In genomic region chr19:6737873-6738725, GRCh38 we compare ENCODE assay signal across 1 cellular context.
TF ChIP-seq lines count a peak whose summit lies in the region.

No MANE protein-coding gene starts in this region.

TF ChIP-seq in HepG2, 621 proteins besides CTCF, POLR2A, EP300 and RAD21 (continued from another document and continues in another):
- TF ChIP-seq MZF1 (CRISPR knock-in tag; IDR thresholded peaks at IDR 0.05; ENCODE audit: borderline replicate concordance) (no peak), ZNF775 (CRISPR knock-in tag; IDR thresholded peaks at IDR 0.05; ENCODE audit: borderline replicate concordance) (no peak), ZNF501 (CRISPR knock-in tag; IDR thresholded peaks at IDR 0.05) (no peak; the same call in 1 of the 2 replicates), DZIP1 (CRISPR knock-in tag; IDR thresholded peaks at IDR 0.05) (no peak), ATRX (CRISPR knock-in tag; IDR thresholded peaks at IDR 0.05; ENCODE audit: borderline replicate concordance) (no peak), ONECUT2 (CRISPR knock-in tag; IDR thresholded peaks at IDR 0.05) (no peak), TSC22D2 (CRISPR knock-in tag; IDR thresholded peaks at IDR 0.05; ENCODE audit: borderline replicate concordance) (no peak), ZNF318 (CRISPR knock-in tag; IDR thresholded peaks at IDR 0.05) (no peak), IKZF1 (IDR thresholded peaks at IDR 0.05) (no peak), JARID2 (CRISPR knock-in tag; IDR thresholded peaks at IDR 0.05; ENCODE audit: insufficient replicate concordance) (peak; percentile 7), HIVEP1 (CRISPR knock-in tag; IDR thresholded peaks at IDR 0.05) (no peak), MAFK (conservative IDR thresholded peaks at IDR 0.05 in 1 of 2, IDR thresholded peaks at IDR 0.05 in 1 of 2; ENCODE audit: low read length in 2 of 2) (0 out of 4 replicates have a peak, but pooled peaks of 1 of the 2 experiments have one; percentile 11), SNAI1 (CRISPR knock-in tag; IDR thresholded peaks at IDR 0.05; ENCODE audit: borderline replicate concordance) (no peak), ZNF430 (CRISPR knock-in tag; IDR thresholded peaks at IDR 0.05) (no peak), ZBTB34 (CRISPR knock-in tag; IDR thresholded peaks at IDR 0.05) (no peak; the same call in 1 of the 2 replicates), REST (IDR thresholded peaks at IDR 0.05; ENCODE audit: borderline replicate concordance in 1 of 2, low read depth in 1 of 2, low read length in 2 of 2) (0 out of 4 replicates have a peak, but pooled peaks of 1 of the 2 experiments have one; percentile 6), PLRG1 (conservative IDR thresholded peaks at IDR 0.05) (no peak), ZNF703 (CRISPR knock-in tag; IDR thresholded peaks at IDR 0.05; ENCODE audit: borderline replicate concordance) (no peak), ZNF83 (CRISPR knock-in tag; IDR thresholded peaks at IDR 0.05; ENCODE audit: borderline replicate concordance) (no peak), JDP2 (CRISPR knock-in tag; IDR thresholded peaks at IDR 0.05; ENCODE audit: borderline replicate concordance) (no peak), GATAD1 (CRISPR knock-in tag; IDR thresholded peaks at IDR 0.05) (peak; percentile 52), ZC3H13 (CRISPR knock-in tag; IDR thresholded peaks at IDR 0.05) (no peak), JUN (CRISPR knock-in tag; IDR thresholded peaks at IDR 0.05) (no peak), KDM1A (CRISPR knock-in tag; IDR thresholded peaks at IDR 0.05) (0 out of 2 replicates have a peak, but pooled peaks have one; percentile 45), ZNF713 (CRISPR knock-in tag; IDR thresholded peaks at IDR 0.05) (no peak), SIN3A (IDR thresholded peaks at IDR 0.05; ENCODE audit: borderline replicate concordance, low read depth, low read length) (0 out of 2 replicates have a peak, but pooled peaks have one; percentile 47), SRF (IDR thresholded peaks at IDR 0.05; ENCODE audit: low read depth, low read length) (0 out of 2 replicates have a peak, but pooled peaks have one; percentile 47), ZNF513 (CRISPR knock-in tag; conservative IDR thresholded peaks at IDR 0.05) (no peak), IRF9 (CRISPR knock-in tag; IDR thresholded peaks at IDR 0.05; ENCODE audit: borderline replicate concordance) (no peak), TEF (CRISPR knock-in tag; IDR thresholded peaks at IDR 0.05) (no peak), ETV6 (CRISPR knock-in tag; conservative IDR thresholded peaks at IDR 0.05) (no peak), STAT5B (CRISPR knock-in tag; IDR thresholded peaks at IDR 0.05) (no peak), ZNF362 (CRISPR knock-in tag; IDR thresholded peaks at IDR 0.05; ENCODE audit: borderline replicate concordance) (no peak), RELA (CRISPR knock-in tag; IDR thresholded peaks at IDR 0.05) (no peak), ZNF770 (CRISPR knock-in tag; IDR thresholded peaks at IDR 0.05) (no peak; the same call in 1 of the 2 replicates), ZNF256 (CRISPR knock-in tag; conservative IDR thresholded peaks at IDR 0.05) (no peak)
